In genomic region chr14:75262641-75263040, GRCh38 we compare ENCODE assay signal across 33 cellular contexts.
"Had no signal": no experiment of that assay in that cellular context is flagged by ENCODE, and none has a peak within 500 bp of the region (broad histone marks: within the 10 kb centered on the region; RNA-seq: fewer than 3 reads in every experiment).

No MANE protein-coding gene starts in this region.

- H3K27me3 Mint-ChIP-seq: activated naive CD8-positive, alpha-beta T cell treated with anti-CD3 and anti-CD28 coated beads for 36 hours; activated T-helper 17 cell treated with anti-CD3 and anti-CD28 coated beads, Interleukin-2, amount 50 U/mL, for 72 hours had no signal

- H3K36me3 ChIP-seq: brain microvascular endothelial cell, WERI-Rb-1 had no signal

- H3K27me3 ChIP-seq: brain microvascular endothelial cell had no signal

- DNase-seq: activated CD4-positive, alpha-beta T cell treated with anti-CD3 and anti-CD28 coated beads for 1 hour; activated CD4-positive, alpha-beta T cell treated with anti-CD3 and anti-CD28 coated beads for 48 hours; activated CD4-positive, CD25-positive, alpha-beta regulatory T cell; activated CD8-positive, alpha-beta T cell treated with anti-CD3 and anti-CD28 coated beads for 36 hours; activated naive CD4-positive, alpha-beta T cell; activated naive CD4-positive, alpha-beta T cell treated with anti-CD3 and anti-CD28 coated beads, Interleukin-2, amount 50 U/mL, for 16 hours; activated naive CD8-positive, alpha-beta T cell treated with anti-CD3 and anti-CD28 coated beads for 36 hours; activated T-cell treated with anti-CD3 and anti-CD28 coated beads, Interleukin-2, amount 50 U/mL, for 1 hour; activated T-cell treated with anti-CD3 and anti-CD28 coated beads, Interleukin-2, amount 50 U/mL, for 72 hours; amniotic stem cell; aorta; brain microvascular endothelial cell; central memory CD4-positive, alpha-beta T cell; NCI-H1092 treated with DMSO at 0.1 percent for 48 hours; NCI-H1417; NCI-H146; NCI-H187; NCI-H2029 treated with DMSO at 0.1 percent for 48 hours; NCI-H2107; NCI-H2171; NCI-H510A; NCI-H526; NCI-H748 treated with DMSO at 0.1 percent for 48 hours; NK-92 treated with Interleukin-12 subunit alpha and Interleukin-12 subunit beta, amount 100 ng/mL, for 24 hours; PC-9; SIG-M5; SW 1271; T-helper 1 cell; T1000; WERI-Rb-1 had no signal

- H3K4me3 Mint-ChIP-seq: activated CD8-positive, alpha-beta T cell treated with anti-CD3 and anti-CD28 coated beads for 36 hours; activated naive CD8-positive, alpha-beta T cell treated with anti-CD3 and anti-CD28 coated beads for 36 hours; activated T-cell treated with anti-CD3 and anti-CD28 coated beads, Interleukin-2, amount 50 U/mL, for 72 hours; activated T-helper 17 cell treated with anti-CD3 and anti-CD28 coated beads, Interleukin-2, amount 50 U/mL, for 72 hours had no signal

- H3K36me3 Mint-ChIP-seq: activated naive CD8-positive, alpha-beta T cell treated with anti-CD3 and anti-CD28 coated beads for 36 hours had no signal

- H3K27ac ChIP-seq: brain microvascular endothelial cell, PC-9, RWPE1, WERI-Rb-1 had no signal

- H3K4me3 ChIP-seq: PC-9 had no signal

- H3K27ac Mint-ChIP-seq: activated CD8-positive, alpha-beta T cell treated with anti-CD3 and anti-CD28 coated beads for 36 hours; activated naive CD8-positive, alpha-beta T cell treated with anti-CD3 and anti-CD28 coated beads for 36 hours; activated T-cell treated with anti-CD3 and anti-CD28 coated beads, Interleukin-2, amount 50 U/mL, for 72 hours; activated T-helper 17 cell treated with anti-CD3 and anti-CD28 coated beads, Interleukin-2, amount 50 U/mL, for 72 hours had no signal

- ATAC-seq: activated CD8-positive, alpha-beta T cell treated with anti-CD3 and anti-CD28 coated beads for 36 hours; activated T-cell treated with anti-CD3 and anti-CD28 coated beads, Interleukin-2, amount 50 U/mL, for 72 hours; activated T-helper 17 cell treated with anti-CD3 and anti-CD28 coated beads, Interleukin-2, amount 50 U/mL, for 72 hours; Right ventricle myocardium inferior had no signal

- H3K9me3 Mint-ChIP-seq: activated CD8-positive, alpha-beta T cell treated with anti-CD3 and anti-CD28 coated beads for 36 hours; activated naive CD8-positive, alpha-beta T cell treated with anti-CD3 and anti-CD28 coated beads for 36 hours; activated T-cell treated with anti-CD3 and anti-CD28 coated beads, Interleukin-2, amount 50 U/mL, for 72 hours; activated T-helper 17 cell treated with anti-CD3 and anti-CD28 coated beads, Interleukin-2, amount 50 U/mL, for 72 hours had no signal
